Comparison of ENCODE assay signal across 11 cellular contexts in the genomic region with DNA sequence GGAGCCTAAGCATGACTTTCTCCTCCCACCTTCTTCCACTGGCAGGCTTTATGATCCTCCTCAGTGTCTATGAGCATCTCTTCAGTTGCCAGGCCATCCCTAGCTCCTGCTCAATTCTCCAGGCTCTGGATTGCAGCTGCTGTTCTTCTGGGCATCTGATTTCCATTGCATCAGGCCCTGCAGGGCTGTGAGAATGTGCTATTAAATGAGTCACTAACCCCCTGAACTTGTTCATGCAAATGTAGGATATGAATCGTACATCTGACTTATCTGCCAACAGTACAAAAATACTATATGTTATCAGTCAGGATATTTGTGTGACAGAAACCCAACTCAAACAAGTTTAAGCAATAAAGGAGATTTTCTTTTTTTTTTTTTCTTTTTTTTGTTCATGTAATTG. TPM values are rescaled to one million over a fixed set of nuclear protein-coding genes. Genes with fewer than 3 reads are reported as not detected.
DNase-seq lines count a peak whose midpoint lies in the region; ATAC-seq and TF ChIP-seq lines count a peak whose summit lies in the region.
"Had no signal": no experiment of that assay in that cellular context is flagged by ENCODE, and none has a peak within 500 bp of the region (broad histone marks: within the 10 kb centered on the region; RNA-seq: fewer than 3 reads in every experiment).

No MANE protein-coding gene starts in this region.

- H2BK5ac ChIP-seq in IMR-90 (ENCODE audit: low read depth, low read length, poor library complexity, severe bottlenecking) = peak overlapping the region; percentile 40

- H3K4me3 ChIP-seq in BE2C (ENCODE audit: low read depth, low read length) (no peak overlapping the region), IMR-90 (ENCODE audit: insufficient read depth, low read depth, low read length) (no peak overlapping the region), left lung (no peak overlapping the region), colonic mucosa (no peak overlapping the region), transverse colon (no peak overlapping the region)

- H3K9me1 ChIP-seq in IMR-90 (ENCODE audit: insufficient read depth, low read length) = peaks cover 37% of the 10 kb centered on the region

- H3K27me3 ChIP-seq in BE2C (no peaks in the 10 kb centered on the region), IMR-90 (ENCODE audit: control insufficient read depth, insufficient read depth, low read length) (no peaks in the 10 kb centered on the region), left lung (no peaks in the 10 kb centered on the region), colonic mucosa (no peaks in the 10 kb centered on the region), transverse colon (no peaks in the 10 kb centered on the region)

- no peaks in the 10 kb centered on the region for H3K9me3 Mint-ChIP-seq in natural killer cell
- H3K9me3 Mint-ChIP-seq: effector memory CD8-positive, alpha-beta T cell had no signal

- peaks cover 91% of the 10 kb centered on the region for H4K20me1 ChIP-seq in IMR-90 (ENCODE audit: insufficient read depth, low read length)

- no peak overlapping the region for H2AFZ ChIP-seq in IMR-90 (replicated peaks; ENCODE audit: low read length, poor library complexity)

- no peak for TF ChIP-seq CTCF in BE2C (IDR thresholded peaks at IDR 0.05; ENCODE audit: low read depth, low read length)
- TF ChIP-seq CTCF in IMR-90 (conservative IDR thresholded peaks at IDR 0.05; ENCODE audit: low read depth, low read length) = no peak
- TF ChIP-seq CTCF in left lung (IDR thresholded peaks at IDR 0.05) = no peak
- TF ChIP-seq CTCF in colonic mucosa (IDR thresholded peaks at IDR 0.05) = no peak
- no peak for TF ChIP-seq CTCF in transverse colon (IDR thresholded peaks at IDR 0.05)
- no peak for TF ChIP-seq CTCF in natural killer cell (IDR thresholded peaks at IDR 0.05)

- no peaks in the 10 kb centered on the region for H3K36me3 Mint-ChIP-seq in natural killer cell

- H3K4me1 Mint-ChIP-seq in natural killer cell = no peaks in the 10 kb centered on the region

- H4K8ac ChIP-seq in IMR-90 (ENCODE audit: low read depth in 2 of 2, low read length in 2 of 2) = peak overlapping the region in 1 of 2 experiments; percentile 35; a peak in 1 of 4 replicates

- H3K27ac Mint-ChIP-seq in natural killer cell = no peak overlapping the region
- H3K27ac Mint-ChIP-seq: effector memory CD8-positive, alpha-beta T cell had no signal

- TF ChIP-seq RAD21 in IMR-90 (IDR thresholded peaks at IDR 0.05; ENCODE audit: low read length) = no peak

- H2BK20ac ChIP-seq in IMR-90 (ENCODE audit: low read depth, low read length) = peak overlapping the region; percentile 47; the same call in 1 of the 2 replicates

- H3K27ac ChIP-seq in IMR-90 (ENCODE audit: insufficient read depth, low read length) (peak overlapping the region; percentile 51; the same call in 1 of the 2 replicates), left lung (no peak overlapping the region), colonic mucosa (no peak overlapping the region), transverse colon (no peak overlapping the region)

- no TSS peak for BruUV-seq in IMR-90 (replicated peaks; lab: Mats Ljungman, UMichigan)

- peak; percentile 51 for DNase-seq in BE2C
- peak; percentile 96 for DNase-seq in IMR-90
- DNase-seq in brain pericyte (ENCODE audit: low read depth, low spot score) = peak; percentile 41
- DNase-seq in left lung = no peak
- DNase-seq in colonic mucosa = no peak
- DNase-seq in transverse colon = no peak
- no peak for DNase-seq in natural killer cell
- DNase-seq: effector memory CD8-positive, alpha-beta T cell; NCI-H1048 had no signal

- no peak overlapping the region for H3K9ac ChIP-seq in IMR-90 (ENCODE audit: low read depth, low read length)
- H3K9ac ChIP-seq in colonic mucosa (ENCODE audit: low read depth in 2 of 2, low read length in 2 of 2) = no peak overlapping the region

- in situ Hi-C loops in IMR-90 (cut with MboI; ENCODE audit: low sequenced_read_pairs) = no loop called here
- in situ Hi-C loops in transverse colon (cut with MboI; ENCODE audit: low pct_ligation_motif_present in 1 of 4, low pct_unique_long_range_greater_than_20kb in 1 of 4, low sequenced_read_pairs in 3 of 4) = no loop called here

- no peak overlapping the region for H4K91ac ChIP-seq in IMR-90 (ENCODE audit: insufficient read depth, low read depth, low read length)

- H3K9me3 ChIP-seq in BE2C (no peaks in the 10 kb centered on the region), IMR-90 (ENCODE audit: control insufficient read depth, insufficient read depth, low read length) (no peaks in the 10 kb centered on the region), left lung (no peaks in the 10 kb centered on the region), colonic mucosa (no peaks in the 10 kb centered on the region), transverse colon (no peaks in the 10 kb centered on the region)

- peak overlapping the region; percentile 54 for H3K4ac ChIP-seq in IMR-90 (ENCODE audit: low read depth, low read length)

- H3K56ac ChIP-seq in IMR-90 (ENCODE audit: extremely low read depth, insufficient read depth, low read length) = no peak overlapping the region

- no peak overlapping the region for H3K23ac ChIP-seq in IMR-90 (ENCODE audit: low read depth, low read length)

- dilution Hi-C loops in IMR-90 (cut with HindIII; ENCODE audit: low sequenced_read_pairs, unreplicated experiment) = no loop called here

- H2AK5ac ChIP-seq in IMR-90 (ENCODE audit: low read depth, low read length) = peak overlapping the region; percentile 38; the same call in 1 of the 2 replicates

- CTCF ChIA-PET in IMR-90 (lab: Yijun Ruan, JAX) = interaction anchor here (0.6 to 1.8 kb wide), 2 partner anchors 20 to 309 kb away, joined by 3 to 10 read pairs; no protein-coding TSS in a partner anchor

- H2BK15ac ChIP-seq in IMR-90 (ENCODE audit: low read depth, low read length) = no peak overlapping the region; the same call in 2 of the 3 replicates

- H4K5ac ChIP-seq in IMR-90 (ENCODE audit: low read depth, low read length) = no peak overlapping the region

- no peaks in the 10 kb centered on the region for H3K36me3 ChIP-seq in BE2C
- H3K36me3 ChIP-seq in IMR-90 (ENCODE audit: control insufficient read depth, insufficient read depth, low read length) = peaks cover 2% of the 10 kb centered on the region
- no peaks in the 10 kb centered on the region for H3K36me3 ChIP-seq in left lung
- H3K36me3 ChIP-seq in colonic mucosa = no peaks in the 10 kb centered on the region
- no peaks in the 10 kb centered on the region for H3K36me3 ChIP-seq in transverse colon

- ATAC-seq in IMR-90 (ENCODE audit: low read depth) = peak; percentile 95
- peak; percentile 44 for ATAC-seq in left lung
- no peak for ATAC-seq in natural killer cell
- ATAC-seq in GM19395 (IDR thresholded peaks at IDR 0.05; ENCODE audit: unreplicated experiment) = no peak
- ATAC-seq: effector memory CD8-positive, alpha-beta T cell; HCT116 had no signal

- intact Hi-C loops in IMR-90 (cut with micrococcal nuclease) (no loop called here), left lung (cut with DNase I) (no loop called here), colonic mucosa (cut with DNase I) (no loop called here), transverse colon (cut with DNase I; ENCODE audit: low total_unique reads) (no loop called here), natural killer cell (cut with micrococcal nuclease) (no loop called here)

- H2AK9ac ChIP-seq in IMR-90 (replicated peaks; ENCODE audit: low read depth, low read length, poor library complexity) = no peak overlapping the region

- no peak for TF ChIP-seq EP300 in transverse colon (IDR thresholded peaks at IDR 0.05; ENCODE audit: low read depth)

- no CpG with 5 or more reads among the region's 1 CpG for WGBS in IMR-90 (ENCODE audit: extremely low coverage in 2 of 2, insufficient read length in 1 of 2), 2 experiments
- 54% methylated on average over 1 of the region's 1 CpG; no CpG with 5 or more reads in 1 of the 2 donors for WGBS in transverse colon (ENCODE audit: low coverage in 1 of 2), 2 donors

- POLR2A ChIA-PET in IMR-90 (lab: Charles Lee; ENCODE audit: unreplicated experiment) = interaction anchor here (1.2 kb wide), 1 partner anchor 11 kb away, joined by 4 read pairs; no protein-coding TSS in a partner anchor

- H3K27me3 Mint-ChIP-seq in natural killer cell (ENCODE audit: low read depth in 2 of 2) = peaks cover 13 to 31% of the 10 kb centered on the region in 2 donors

- peak overlapping the region; percentile 12; the same call in 1 of the 2 replicates for H2BK120ac ChIP-seq in IMR-90 (ENCODE audit: low read depth, low read length)

- H3K18ac ChIP-seq in IMR-90 (ENCODE audit: low read depth, low read length) = no peak overlapping the region

- peaks cover 29 to 81% of the 10 kb centered on the region in 2 experiments for H3K79me1 ChIP-seq in IMR-90 (ENCODE audit: low read depth in 1 of 2, low read length in 2 of 2)

- peaks cover 23% of the 10 kb centered on the region for H3K4me1 ChIP-seq in BE2C
- H3K4me1 ChIP-seq in IMR-90 (ENCODE audit: control insufficient read depth, insufficient read depth, low read length) = peaks cover 29% of the 10 kb centered on the region
- H3K4me1 ChIP-seq in left lung = no peaks in the 10 kb centered on the region
- no peaks in the 10 kb centered on the region for H3K4me1 ChIP-seq in colonic mucosa
- no peaks in the 10 kb centered on the region for H3K4me1 ChIP-seq in transverse colon

- H3K4me3 Mint-ChIP-seq in natural killer cell = no peak overlapping the region
- H3K4me3 Mint-ChIP-seq: effector memory CD8-positive, alpha-beta T cell had no signal

- no peak overlapping the region; the same call in 1 of the 2 replicates for H3K14ac ChIP-seq in IMR-90 (replicated peaks; ENCODE audit: low read depth, low read length)

- no peak for TF ChIP-seq POLR2A in IMR-90 (IDR thresholded peaks at IDR 0.05; ENCODE audit: low read depth, low read length)
- TF ChIP-seq POLR2A in transverse colon (IDR thresholded peaks at IDR 0.05) = no peak

- peak overlapping the region; percentile 13 for H3K4me2 ChIP-seq in IMR-90 (ENCODE audit: low read depth, low read length)

RNA-seq across cellular contexts. Expression of a gene that starts 11.9 kb away (rescaled TPM):
- 4.5 TPM for polyA plus RNA-seq in BE2C (2012; ENCODE audit: insufficient read depth, insufficient read length, low read depth)
- total RNA-seq in IMR-90 (2012; rRNA removed) (194 and 246 TPM in 2 replicates), left lung (1 to 10 TPM; 4.9 to 6.6 TPM), colonic mucosa (1 to 10 TPM in 1 of 2 donors, under 1 TPM in 1; 0.82 to 2.2 TPM), transverse colon (10 to 100 TPM in 1 of 4 donors, 1 to 10 TPM in 2, not detected in 1; 1.6 to 10.9 (median 2.5) TPM), natural killer cell (under 1 TPM in 1 of 3 donors, not detected in 2; 0.38 TPM)
- polyA plus RNA-seq in IMR-90 (2012; rRNA removed) = 114 and 118 TPM in 2 replicates
- 89.6 and 120 TPM in 2 replicates for polyA plus RNA-seq in IMR-90 (2012; cell fraction: cytosol; rRNA removed)
- 71.7 and 95.1 TPM in 2 replicates for polyA plus RNA-seq in IMR-90 (2012; cell fraction: nucleus; rRNA removed; ENCODE audit: low replicate concordance)

RNA-seq across cellular contexts. Expression of a gene that starts 25.7 kb away (rescaled TPM):
- polyA plus RNA-seq in BE2C (2012; ENCODE audit: insufficient read depth, insufficient read length, low read depth) = 24.1 TPM
- total RNA-seq in IMR-90 (2012; rRNA removed) = 132 and 139 TPM in 2 replicates
- polyA plus RNA-seq in IMR-90 (2012; rRNA removed) = 75.3 and 80.3 TPM in 2 replicates
- 35.6 and 77.8 TPM in 2 replicates for polyA plus RNA-seq in IMR-90 (2012; cell fraction: cytosol; rRNA removed)
- polyA plus RNA-seq in IMR-90 (2012; cell fraction: nucleus; rRNA removed; ENCODE audit: low replicate concordance) = 20.2 and 41.4 TPM in 2 replicates
- 10 to 100 TPM; 38.3 to 40.3 TPM for total RNA-seq in left lung
- total RNA-seq in colonic mucosa = 10 to 100 TPM; 23.9 to 24.0 TPM
- total RNA-seq in transverse colon = 10 to 100 TPM; 22.4 to 52.9 (median 36.5) TPM
- 10 to 100 TPM; 13.9 to 21.3 (median 19.6) TPM for total RNA-seq in natural killer cell

Comparison
In these comparisons a context has a peak if more than half of its experiments do, and no peak if none do; other contexts are left out.
1. DNase-seq: peak in BE2C (single experiment), IMR-90 (single experiment) and brain pericyte (single experiment); none in left lung (0 of 2), colonic mucosa (single experiment), transverse colon (single experiment) and natural killer cell (single experiment).
2. ATAC-seq: peak in IMR-90 (single experiment) and left lung (single experiment); none in natural killer cell (0 of 3) and GM19395 (single experiment).
3. RNA of a gene that starts 11.9 kb away (total RNA-seq): 194 to 246 TPM in IMR-90; 4.9 to 6.6 TPM in left lung, 1.6 to 10.9 TPM in transverse colon, 0.82 to 2.2 TPM in colonic mucosa and 0.38 TPM in natural killer cell; every median in the first group is over 10 times any median in the second.